Comparison of ENCODE assay signal across 25 cellular contexts in the genomic region with DNA sequence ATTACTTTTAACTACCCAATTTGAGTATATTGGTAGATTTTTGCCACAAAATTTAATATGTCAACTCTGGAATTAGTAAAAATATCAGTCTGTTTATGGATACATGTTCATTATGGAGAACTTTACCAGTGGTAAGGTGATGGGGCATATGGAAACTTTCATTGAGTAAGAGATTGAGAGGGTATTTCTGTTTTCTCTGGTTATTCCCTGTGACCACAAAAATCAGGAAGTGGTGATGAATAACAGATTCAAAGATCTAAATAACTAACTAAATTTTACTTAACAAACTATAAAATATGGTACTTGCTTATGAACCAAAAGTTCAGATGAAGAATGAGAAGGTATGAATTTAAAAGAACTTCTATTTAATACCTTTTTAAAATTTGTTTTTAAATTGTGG. TPM values are rescaled to one million over a fixed set of nuclear protein-coding genes. Genes with fewer than 3 reads are reported as not detected.
DNase-seq lines count a peak whose midpoint lies in the region; ATAC-seq and TF ChIP-seq lines count a peak whose summit lies in the region.
"Had no signal": no experiment of that assay in that cellular context is flagged by ENCODE, and none has a peak within 500 bp of the region (broad histone marks: within the 10 kb centered on the region; RNA-seq: fewer than 3 reads in every experiment).

No MANE protein-coding gene starts in this region.

- H3K4me3 ChIP-seq in BLaER1 treated with 17β-estradiol and CSF1 and Interleukin-3, amounts not matched to agents 10 nM and 100 nM = no peak overlapping the region
- no peak overlapping the region for H3K4me3 ChIP-seq in psoas muscle
- H3K4me3 ChIP-seq: heart right ventricle, right lobe of liver, transverse colon had no signal

- TF ChIP-seq CTCF in psoas muscle (IDR thresholded peaks at IDR 0.05) = no peak

- no peak overlapping the region for H3K9ac ChIP-seq in BLaER1 treated with 17β-estradiol and CSF1 and Interleukin-3, amounts not matched to agents 10 nM and 100 nM

- H3K4me2 ChIP-seq in BLaER1 treated with 17β-estradiol and CSF1 and Interleukin-3, amounts not matched to agents 10 nM and 100 nM = peak overlapping the region in 8 of 11 experiments; percentile 9 to 62 (median 34); a peak in 11 of 22 replicates

- peak; percentile 75 to 98 for DNase-seq in NOMO-1 (lab: John Stamatoyannopoulos, UW; ENCODE audit: unreplicated experiment in 2 of 2)
- DNase-seq in glomerular visceral epithelial cell (ENCODE audit: extremely low spot score) = peak; percentile 9
- no peak for DNase-seq in activated naive CD4-positive, alpha-beta T cell (lab: John Stamatoyannopoulos, UW)
- no peak for DNase-seq in occipital lobe (lab: John Stamatoyannopoulos, UW)
- no peak for DNase-seq in psoas muscle
- DNase-seq: activated CD4-positive, alpha-beta T cell treated with anti-CD3 and anti-CD28 coated beads for 4 hours; activated naive CD4-positive, alpha-beta T cell treated with anti-CD3 and anti-CD28 coated beads, Interleukin-2, amount 50 U/mL, for 16 hours; anterior cingulate cortex; Calu3; heart right ventricle; naive B cell; NCI-H1436 treated with DMSO at 0.1 percent for 48 hours; NCI-H524 treated with DMSO at 0.1 percent for 48 hours; right lobe of liver; stimulated activated CD4-positive, alpha-beta T cell treated with anti-CD3 and anti-CD28 coated beads, Interleukin-15, amount 100 ng/mL, for 24 hours; transverse colon had no signal

- intact Hi-C loops in psoas muscle (cut with DNase I) = no loop called here

- peak overlapping the region in 5 of 11 experiments; percentile 3 to 51 (median 26); a peak in 7 of 22 replicates for H3K27ac ChIP-seq in BLaER1 treated with 17β-estradiol and CSF1 and Interleukin-3, amounts not matched to agents 10 nM and 100 nM
- no peak overlapping the region for H3K27ac ChIP-seq in psoas muscle
- H3K27ac ChIP-seq: right lobe of liver, transverse colon had no signal

- H4K20me1 ChIP-seq in BLaER1 treated with 17β-estradiol and CSF1 and Interleukin-3, amounts not matched to agents 10 nM and 100 nM = no peaks in the 10 kb centered on the region

- H3K36me3 ChIP-seq in BLaER1 treated with 17β-estradiol and CSF1 and Interleukin-3, amounts not matched to agents 10 nM and 100 nM = no peaks in the 10 kb centered on the region
- no peaks in the 10 kb centered on the region for H3K36me3 ChIP-seq in psoas muscle (ENCODE audit: insufficient read depth in 1 of 2, low read depth in 1 of 2)
- H3K36me3 ChIP-seq: heart right ventricle, right lobe of liver, transverse colon had no signal

- H3K27me3 ChIP-seq in BLaER1 treated with 17β-estradiol and CSF1 and Interleukin-3, amounts not matched to agents 10 nM and 100 nM = no peaks in the 10 kb centered on the region
- no peaks in the 10 kb centered on the region for H3K27me3 ChIP-seq in psoas muscle (ENCODE audit: insufficient read depth in 3 of 3, low read length in 2 of 3)
- H3K27me3 ChIP-seq: heart right ventricle, right lobe of liver, transverse colon had no signal

- H3K9me3 ChIP-seq in BLaER1 treated with 17β-estradiol and CSF1 and Interleukin-3, amounts not matched to agents 10 nM and 100 nM (replicated peaks in 1 of 11) = peaks cover 10 to 20% (median 14%) of the 10 kb centered on the region in 11 experiments
- no peaks in the 10 kb centered on the region for H3K9me3 ChIP-seq in psoas muscle
- H3K9me3 ChIP-seq: right lobe of liver, transverse colon had no signal

- ATAC-seq in HG02973 (IDR thresholded peaks at IDR 0.05; ENCODE audit: unreplicated experiment) = peak; percentile 61
- no peak for ATAC-seq in GM21576 (IDR thresholded peaks at IDR 0.05; ENCODE audit: unreplicated experiment)
- ATAC-seq in psoas muscle = no peak
- ATAC-seq: HCT116, Right ventricle myocardium inferior had no signal

- peaks cover 0 to 18% (median 10%) of the 10 kb centered on the region in 10 experiments; a peak in 15 of 20 replicates for H3K4me1 ChIP-seq in BLaER1 treated with 17β-estradiol and CSF1 and Interleukin-3, amounts not matched to agents 10 nM and 100 nM
- no peaks in the 10 kb centered on the region for H3K4me1 ChIP-seq in psoas muscle
- H3K4me1 ChIP-seq: right lobe of liver, transverse colon had no signal

RNA-seq across cellular contexts. Expression of gene STEAP4, which starts 22.1 kb away (rescaled TPM):
- total RNA-seq in occipital lobe = 0.16 TPM
- total RNA-seq in psoas muscle = 10 to 100 TPM; 20.3 to 31.7 (median 31.2) TPM
- 1 to 10 TPM; 5.2 to 8.5 (median 7.2) TPM for polyA plus RNA-seq in psoas muscle
- total RNA-seq: A673, dermis microvascular lymphatic vessel endothelial cell, endothelial cell of umbilical vein had no signal
- polyA plus RNA-seq: BJ, endothelial cell of umbilical vein had no signal

Comparison
In these comparisons a context has a peak if more than half of its experiments do, and no peak if none do; other contexts are left out.
1. DNase-seq: peak in NOMO-1 (2 of 2) and glomerular visceral epithelial cell (single experiment); none in activated naive CD4-positive, alpha-beta T cell (0 of 4), occipital lobe (single experiment) and psoas muscle (0 of 2).
2. RNA of gene STEAP4, which starts 22.1 kb away (total RNA-seq): 20.3 to 31.7 TPM in psoas muscle; 0.16 TPM in occipital lobe (single experiment); every median in the first group is over 10 times any median in the second.